In the genomic region with DNA sequence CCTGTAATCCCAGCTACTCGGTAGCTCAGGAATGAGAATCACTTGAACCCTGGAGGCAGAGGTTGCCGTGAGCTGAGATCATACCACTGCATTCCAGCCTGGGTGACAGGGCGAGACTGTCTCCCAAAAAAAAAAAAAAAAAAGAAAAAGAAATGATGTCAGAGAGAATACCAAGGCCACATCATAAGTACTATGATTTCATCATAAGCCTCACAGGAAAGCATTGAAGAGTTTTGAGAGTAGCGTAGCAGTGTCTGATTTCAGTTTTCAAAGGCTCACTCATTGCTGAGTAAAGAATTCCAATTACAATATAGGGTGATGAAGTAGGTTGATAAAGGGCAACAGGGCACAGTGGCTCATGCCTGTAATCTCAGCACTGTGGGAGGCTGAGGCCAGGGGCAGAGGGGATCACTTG, we compare ENCODE assay signal across 24 cellular contexts.
DNase-seq lines count a peak whose midpoint lies in the region; ATAC-seq and TF ChIP-seq lines count a peak whose summit lies in the region.
"Had no signal": no experiment of that assay in that cellular context is flagged by ENCODE, and none has a peak within 500 bp of the region (broad histone marks: within the 10 kb centered on the region; RNA-seq: fewer than 3 reads in every experiment).

No MANE protein-coding gene starts in this region.

- no peak overlapping the region for H3K4me3 Mint-ChIP-seq in stimulated activated naive CD8-positive, alpha-beta T cell treated with anti-CD3 and anti-CD28 coated beads, Interleukin-15, amount 100 ng/mL, for 72 hours
- no peak overlapping the region for H3K4me3 Mint-ChIP-seq in WTC11
- no peak overlapping the region for H3K4me3 Mint-ChIP-seq in stimulated activated memory B cell treated with anti-CD40 and anti-IgM and Interleukin-4, amounts not matched to agents 10 μg/mL and 1 μg/mL and 100 μg/mL, for 72 hours

- H3K36me3 Mint-ChIP-seq in WTC11 = peaks cover 13% of the 10 kb centered on the region
- peaks cover 52% of the 10 kb centered on the region for H3K36me3 Mint-ChIP-seq in stimulated activated memory B cell treated with anti-CD40 and anti-IgM and Interleukin-4, amounts not matched to agents 10 μg/mL and 1 μg/mL and 100 μg/mL, for 72 hours

- no peak overlapping the region for H3K27ac Mint-ChIP-seq in stimulated activated naive CD8-positive, alpha-beta T cell treated with anti-CD3 and anti-CD28 coated beads, Interleukin-15, amount 100 ng/mL, for 72 hours
- H3K27ac Mint-ChIP-seq in WTC11 = 0 out of 2 replicates have a peak overlapping the region, but pooled peaks have one; percentile 56
- H3K27ac Mint-ChIP-seq in stimulated activated memory B cell treated with anti-CD40 and anti-IgM and Interleukin-4, amounts not matched to agents 10 μg/mL and 1 μg/mL and 100 μg/mL, for 72 hours = no peak overlapping the region

- peak; percentile 36 for ATAC-seq in stimulated activated naive CD8-positive, alpha-beta T cell treated with anti-CD3 and anti-CD28 coated beads, Interleukin-15, Interleukin-2, amounts not matched to agents 100 U/mL and 50 U/mL, for 24 hours
- ATAC-seq in stimulated activated naive CD8-positive, alpha-beta T cell treated with anti-CD3 and anti-CD28 coated beads, Interleukin-15, amount 100 ng/mL, for 72 hours = no peak
- no peak for ATAC-seq in WTC11
- no peak for ATAC-seq in stimulated activated memory B cell treated with anti-CD40 and anti-IgM and Interleukin-4, amounts not matched to agents 10 μg/mL and 1 μg/mL and 100 μg/mL, for 72 hours
- ATAC-seq in HG03045 (IDR thresholded peaks at IDR 0.05; ENCODE audit: unreplicated experiment) = no peak
- ATAC-seq: HCT116, left cardiac atrium had no signal

- no peak for TF ChIP-seq CTCF in WTC11 (IDR thresholded peaks at IDR 0.05)

- H3K9me3 Mint-ChIP-seq in stimulated activated naive CD8-positive, alpha-beta T cell treated with anti-CD3 and anti-CD28 coated beads, Interleukin-15, amount 100 ng/mL, for 72 hours = peaks cover 4 to 10% of the 10 kb centered on the region in 2 donors
- peaks cover 9% of the 10 kb centered on the region for H3K9me3 Mint-ChIP-seq in WTC11
- H3K9me3 Mint-ChIP-seq in stimulated activated memory B cell treated with anti-CD40 and anti-IgM and Interleukin-4, amounts not matched to agents 10 μg/mL and 1 μg/mL and 100 μg/mL, for 72 hours = peaks cover 7% of the 10 kb centered on the region

- H3K4me1 Mint-ChIP-seq in stimulated activated naive CD8-positive, alpha-beta T cell treated with anti-CD3 and anti-CD28 coated beads, Interleukin-15, amount 100 ng/mL, for 72 hours = peaks cover 10% of the 10 kb centered on the region
- peaks cover 20% of the 10 kb centered on the region for H3K4me1 Mint-ChIP-seq in WTC11
- H3K4me1 Mint-ChIP-seq in stimulated activated memory B cell treated with anti-CD40 and anti-IgM and Interleukin-4, amounts not matched to agents 10 μg/mL and 1 μg/mL and 100 μg/mL, for 72 hours = peaks cover 7% of the 10 kb centered on the region

- no peaks in the 10 kb centered on the region for H3K27me3 Mint-ChIP-seq in stimulated activated naive CD8-positive, alpha-beta T cell treated with anti-CD3 and anti-CD28 coated beads, Interleukin-15, amount 100 ng/mL, for 72 hours
- H3K27me3 Mint-ChIP-seq in WTC11 (ENCODE audit: low read depth) = no peaks in the 10 kb centered on the region
- no peaks in the 10 kb centered on the region for H3K27me3 Mint-ChIP-seq in stimulated activated memory B cell treated with anti-CD40 and anti-IgM and Interleukin-4, amounts not matched to agents 10 μg/mL and 1 μg/mL and 100 μg/mL, for 72 hours

- no peak for DNase-seq in stimulated activated naive CD8-positive, alpha-beta T cell treated with anti-CD3 and anti-CD28 coated beads, Interleukin-15, Interleukin-2, amounts not matched to agents 100 U/mL and 50 U/mL, for 24 hours
- no peak for DNase-seq in stimulated activated naive CD8-positive, alpha-beta T cell treated with anti-CD3 and anti-CD28 coated beads, Interleukin-15, amount 100 ng/mL, for 72 hours
- DNase-seq in WTC11 (ENCODE audit: low spot score) (no peak), iris pigment epithelial cell (ENCODE audit: low read depth) (peak; percentile 63), T1000 (lab: John Stamatoyannopoulos, UW) (no peak), DMS114 treated with DMSO at 0.1 percent for 48 hours (lab: John Stamatoyannopoulos, UW; ENCODE audit: unreplicated experiment) (no peak)
- DNase-seq: ACHN; activated CD4-positive, alpha-beta T cell treated with anti-CD3 and anti-CD28 coated beads for 4 hours; activated CD8-positive, alpha-beta memory T cell treated with anti-CD3 and anti-CD28 coated beads for 24 hours; activated naive CD4-positive, alpha-beta T cell treated with Interleukin-2 at 50 U/mL for 16 hours; activated T-cell treated with anti-CD3 and anti-CD28 coated beads, Interleukin-2, amount 50 U/mL, for 1 hour; anterior cingulate cortex; COR-L47; DMS79 treated with DMSO at 0.1 percent for 48 hours; left cardiac atrium; NCI-H1092 treated with DMSO at 0.1 percent for 48 hours; NCI-H2029; NCI-H226; NCI-H82; stimulated activated CD8-positive, alpha-beta memory T cell treated with anti-CD3 and anti-CD28 coated beads, Interleukin-4, amount 100 ng/mL, for 48 hours; SW 1271 had no signal

- POLR2A ChIA-PET in WTC11 (lab: Charles Lee) = interaction anchor here (0.7 kb wide), 1 partner anchor 14 kb away, joined by 5 read pairs; no protein-coding TSS in a partner anchor

- CTCF ChIA-PET in WTC11 (lab: Charles Lee) = interaction anchor here (0.6 to 0.7 kb wide), 3 partner anchors 123 to 1677 kb away, joined by 3 to 5 read pairs (median 4); no protein-coding TSS in a partner anchor

TF ChIP-seq in WTC11, 78 proteins besides CTCF, POLR2A, EP300 and RAD21 (continues in another document):
- TF ChIP-seq, protein P1, sequence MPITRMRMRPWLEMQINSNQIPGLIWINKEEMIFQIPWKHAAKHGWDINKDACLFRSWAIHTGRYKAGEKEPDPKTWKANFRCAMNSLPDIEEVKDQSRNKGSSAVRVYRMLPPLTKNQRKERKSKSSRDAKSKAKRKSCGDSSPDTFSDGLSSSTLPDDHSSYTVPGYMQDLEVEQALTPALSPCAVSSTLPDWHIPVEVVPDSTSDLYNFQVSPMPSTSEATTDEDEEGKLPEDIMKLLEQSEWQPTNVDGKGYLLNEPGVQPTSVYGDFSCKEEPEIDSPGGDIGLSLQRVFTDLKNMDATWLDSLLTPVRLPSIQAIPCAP (CRISPR knock-in tag; IDR thresholded peaks at IDR 0.05) = no peak
- TF ChIP-seq ZNF396 (CRISPR knock-in tag; IDR thresholded peaks at IDR 0.05; ENCODE audit: borderline replicate concordance) (no peak), SMAD3 (CRISPR knock-in tag; IDR thresholded peaks at IDR 0.05; ENCODE audit: borderline replicate concordance) (no peak), NFE2L1 (CRISPR knock-in tag; IDR thresholded peaks at IDR 0.05) (no peak), CREB1 (CRISPR knock-in tag; IDR thresholded peaks at IDR 0.05) (no peak), TEAD1 (CRISPR knock-in tag; IDR thresholded peaks at IDR 0.05) (no peak), TP53 (CRISPR knock-in tag; IDR thresholded peaks at IDR 0.05) (no peak), IRF2 (CRISPR knock-in tag; IDR thresholded peaks at IDR 0.05; ENCODE audit: borderline replicate concordance, low read depth) (no peak), GTF2I (CRISPR knock-in tag; conservative IDR thresholded peaks at IDR 0.05) (no peak), RORB (CRISPR knock-in tag; IDR thresholded peaks at IDR 0.05) (no peak)
- TF ChIP-seq, protein P2, sequence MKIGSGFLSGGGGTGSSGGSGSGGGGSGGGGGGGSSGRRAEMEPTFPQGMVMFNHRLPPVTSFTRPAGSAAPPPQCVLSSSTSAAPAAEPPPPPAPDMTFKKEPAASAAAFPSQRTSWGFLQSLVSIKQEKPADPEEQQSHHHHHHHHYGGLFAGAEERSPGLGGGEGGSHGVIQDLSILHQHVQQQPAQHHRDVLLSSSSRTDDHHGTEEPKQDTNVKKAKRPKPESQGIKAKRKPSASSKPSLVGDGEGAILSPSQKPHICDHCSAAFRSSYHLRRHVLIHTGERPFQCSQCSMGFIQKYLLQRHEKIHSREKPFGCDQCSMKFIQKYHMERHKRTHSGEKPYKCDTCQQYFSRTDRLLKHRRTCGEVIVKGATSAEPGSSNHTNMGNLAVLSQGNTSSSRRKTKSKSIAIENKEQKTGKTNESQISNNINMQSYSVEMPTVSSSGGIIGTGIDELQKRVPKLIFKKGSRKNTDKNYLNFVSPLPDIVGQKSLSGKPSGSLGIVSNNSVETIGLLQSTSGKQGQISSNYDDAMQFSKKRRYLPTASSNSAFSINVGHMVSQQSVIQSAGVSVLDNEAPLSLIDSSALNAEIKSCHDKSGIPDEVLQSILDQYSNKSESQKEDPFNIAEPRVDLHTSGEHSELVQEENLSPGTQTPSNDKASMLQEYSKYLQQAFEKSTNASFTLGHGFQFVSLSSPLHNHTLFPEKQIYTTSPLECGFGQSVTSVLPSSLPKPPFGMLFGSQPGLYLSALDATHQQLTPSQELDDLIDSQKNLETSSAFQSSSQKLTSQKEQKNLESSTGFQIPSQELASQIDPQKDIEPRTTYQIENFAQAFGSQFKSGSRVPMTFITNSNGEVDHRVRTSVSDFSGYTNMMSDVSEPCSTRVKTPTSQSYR (CRISPR knock-in tag; IDR thresholded peaks at IDR 0.05) = no peak
